ENCODE assay signal across 7 cellular contexts in genomic region chr5:51996356-51996861, GRCh38.
"Had no signal": no experiment of that assay in that cellular context is flagged by ENCODE, and none has a peak within 500 bp of the region (broad histone marks: within the 10 kb centered on the region; RNA-seq: fewer than 3 reads in every experiment).

No MANE protein-coding gene starts in this region.

- DNase-seq: GM23248, GOT3, H7, HFFc6, KBM-7 had no signal

- H3K36me3 ChIP-seq: HAP-1 had no signal

- H3K9ac ChIP-seq: GM23248 had no signal

- H3K27ac ChIP-seq: GM23248 had no signal

- ATAC-seq: HCT116 had no signal

- H3K9me3 ChIP-seq: HAP-1 had no signal

- H2AFZ ChIP-seq: GM23248 had no signal

- H3K4me3 ChIP-seq: GM23248, HAP-1 had no signal
